ENCODE assay signal across 1 cellular context in the genomic region with DNA sequence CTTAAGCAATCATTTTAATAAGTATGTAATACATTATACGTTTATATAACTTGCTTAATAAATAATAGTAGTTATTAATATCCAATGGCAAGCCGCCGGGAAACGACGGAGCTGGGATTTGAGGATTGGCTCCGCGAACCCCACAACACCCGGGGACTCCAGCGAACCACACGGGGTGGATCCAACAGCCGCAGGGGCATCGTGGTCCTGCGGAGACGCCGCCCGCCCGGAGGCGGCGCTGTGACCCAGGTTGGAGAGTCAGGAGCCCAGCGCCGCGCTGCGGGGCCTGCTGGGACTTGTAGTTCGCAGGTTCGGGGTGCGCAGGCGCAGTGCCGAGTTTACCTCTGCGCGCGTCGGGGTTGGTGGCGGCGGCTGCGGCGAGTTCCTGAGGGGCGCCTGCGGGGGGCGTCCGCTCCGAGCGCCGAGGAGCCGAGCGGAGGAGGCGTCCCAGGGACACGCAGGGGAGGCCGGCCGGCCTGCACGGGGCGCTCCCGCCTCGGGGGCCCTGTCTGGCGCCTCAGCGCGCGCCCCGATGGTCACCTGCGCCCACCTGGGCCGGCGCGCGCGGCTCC.
TF ChIP-seq lines count a peak whose summit lies in the region.

A gene (plus strand): TSS at position 329 of the 572 bp plus-strand sequence. CDS start 204 bp downstream, at position 533.

TF ChIP-seq in K562, 482 proteins besides CTCF, POLR2A, EP300 and RAD21 (continued from another document and continues in another):
- TF ChIP-seq, protein P1, sequence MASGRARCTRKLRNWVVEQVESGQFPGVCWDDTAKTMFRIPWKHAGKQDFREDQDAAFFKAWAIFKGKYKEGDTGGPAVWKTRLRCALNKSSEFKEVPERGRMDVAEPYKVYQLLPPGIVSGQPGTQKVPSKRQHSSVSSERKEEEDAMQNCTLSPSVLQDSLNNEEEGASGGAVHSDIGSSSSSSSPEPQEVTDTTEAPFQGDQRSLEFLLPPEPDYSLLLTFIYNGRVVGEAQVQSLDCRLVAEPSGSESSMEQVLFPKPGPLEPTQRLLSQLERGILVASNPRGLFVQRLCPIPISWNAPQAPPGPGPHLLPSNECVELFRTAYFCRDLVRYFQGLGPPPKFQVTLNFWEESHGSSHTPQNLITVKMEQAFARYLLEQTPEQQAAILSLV (tag; IDR thresholded peaks at IDR 0.05) = no peak
- no peak for TF ChIP-seq SMARCC2 (IDR thresholded peaks at IDR 0.05; ENCODE audit: low read depth)
- no peak for TF ChIP-seq POLR2B (IDR thresholded peaks at IDR 0.05; ENCODE audit: low read depth, partially characterized antibody)
- TF ChIP-seq ESRRB (CRISPR knock-in tag; IDR thresholded peaks at IDR 0.05; ENCODE audit: borderline replicate concordance) = no peak
- TF ChIP-seq MAZ (CRISPR knock-in tag; conservative IDR thresholded peaks at IDR 0.05 in 1 of 2, IDR thresholded peaks at IDR 0.05 in 1 of 2) = peak; percentile 84 to 93
- TF ChIP-seq ZKSCAN1 (IDR thresholded peaks at IDR 0.05; ENCODE audit: low read depth, low read length) = 0 out of 2 replicates have a peak, but pooled peaks have one; percentile 15
- TF ChIP-seq, protein P2, sequence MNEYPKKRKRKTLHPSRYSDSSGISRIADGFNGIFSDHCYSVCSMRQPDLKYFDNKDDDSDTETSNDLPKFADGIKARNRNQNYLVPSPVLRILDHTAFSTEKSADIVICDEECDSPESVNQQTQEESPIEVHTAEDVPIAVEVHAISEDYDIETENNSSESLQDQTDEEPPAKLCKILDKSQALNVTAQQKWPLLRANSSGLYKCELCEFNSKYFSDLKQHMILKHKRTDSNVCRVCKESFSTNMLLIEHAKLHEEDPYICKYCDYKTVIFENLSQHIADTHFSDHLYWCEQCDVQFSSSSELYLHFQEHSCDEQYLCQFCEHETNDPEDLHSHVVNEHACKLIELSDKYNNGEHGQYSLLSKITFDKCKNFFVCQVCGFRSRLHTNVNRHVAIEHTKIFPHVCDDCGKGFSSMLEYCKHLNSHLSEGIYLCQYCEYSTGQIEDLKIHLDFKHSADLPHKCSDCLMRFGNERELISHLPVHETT (CRISPR knock-in tag; conservative IDR thresholded peaks at IDR 0.05 in 1 of 2, IDR thresholded peaks at IDR 0.05 in 1 of 2) = peak in 1 of 2 experiments; percentile 45; a peak in 1 of 4 replicates
- TF ChIP-seq, protein P3, sequence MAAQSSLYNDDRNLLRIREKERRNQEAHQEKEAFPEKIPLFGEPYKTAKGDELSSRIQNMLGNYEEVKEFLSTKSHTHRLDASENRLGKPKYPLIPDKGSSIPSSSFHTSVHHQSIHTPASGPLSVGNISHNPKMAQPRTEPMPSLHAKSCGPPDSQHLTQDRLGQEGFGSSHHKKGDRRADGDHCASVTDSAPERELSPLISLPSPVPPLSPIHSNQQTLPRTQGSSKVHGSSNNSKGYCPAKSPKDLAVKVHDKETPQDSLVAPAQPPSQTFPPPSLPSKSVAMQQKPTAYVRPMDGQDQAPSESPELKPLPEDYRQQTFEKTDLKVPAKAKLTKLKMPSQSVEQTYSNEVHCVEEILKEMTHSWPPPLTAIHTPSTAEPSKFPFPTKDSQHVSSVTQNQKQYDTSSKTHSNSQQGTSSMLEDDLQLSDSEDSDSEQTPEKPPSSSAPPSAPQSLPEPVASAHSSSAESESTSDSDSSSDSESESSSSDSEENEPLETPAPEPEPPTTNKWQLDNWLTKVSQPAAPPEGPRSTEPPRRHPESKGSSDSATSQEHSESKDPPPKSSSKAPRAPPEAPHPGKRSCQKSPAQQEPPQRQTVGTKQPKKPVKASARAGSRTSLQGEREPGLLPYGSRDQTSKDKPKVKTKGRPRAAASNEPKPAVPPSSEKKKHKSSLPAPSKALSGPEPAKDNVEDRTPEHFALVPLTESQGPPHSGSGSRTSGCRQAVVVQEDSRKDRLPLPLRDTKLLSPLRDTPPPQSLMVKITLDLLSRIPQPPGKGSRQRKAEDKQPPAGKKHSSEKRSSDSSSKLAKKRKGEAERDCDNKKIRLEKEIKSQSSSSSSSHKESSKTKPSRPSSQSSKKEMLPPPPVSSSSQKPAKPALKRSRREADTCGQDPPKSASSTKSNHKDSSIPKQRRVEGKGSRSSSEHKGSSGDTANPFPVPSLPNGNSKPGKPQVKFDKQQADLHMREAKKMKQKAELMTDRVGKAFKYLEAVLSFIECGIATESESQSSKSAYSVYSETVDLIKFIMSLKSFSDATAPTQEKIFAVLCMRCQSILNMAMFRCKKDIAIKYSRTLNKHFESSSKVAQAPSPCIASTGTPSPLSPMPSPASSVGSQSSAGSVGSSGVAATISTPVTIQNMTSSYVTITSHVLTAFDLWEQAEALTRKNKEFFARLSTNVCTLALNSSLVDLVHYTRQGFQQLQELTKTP (IDR thresholded peaks at IDR 0.05; ENCODE audit: low read depth in 1 of 2, partially characterized antibody in 2 of 2) = peak in 1 of 2 experiments; percentile 83
- peak; percentile 82 for TF ChIP-seq SAFB (IDR thresholded peaks at IDR 0.05; ENCODE audit: borderline replicate concordance, low read depth, low read length)
- no peak for TF ChIP-seq HSF4 (CRISPR knock-in tag; IDR thresholded peaks at IDR 0.05; ENCODE audit: borderline replicate concordance)
- TF ChIP-seq, protein P4, sequence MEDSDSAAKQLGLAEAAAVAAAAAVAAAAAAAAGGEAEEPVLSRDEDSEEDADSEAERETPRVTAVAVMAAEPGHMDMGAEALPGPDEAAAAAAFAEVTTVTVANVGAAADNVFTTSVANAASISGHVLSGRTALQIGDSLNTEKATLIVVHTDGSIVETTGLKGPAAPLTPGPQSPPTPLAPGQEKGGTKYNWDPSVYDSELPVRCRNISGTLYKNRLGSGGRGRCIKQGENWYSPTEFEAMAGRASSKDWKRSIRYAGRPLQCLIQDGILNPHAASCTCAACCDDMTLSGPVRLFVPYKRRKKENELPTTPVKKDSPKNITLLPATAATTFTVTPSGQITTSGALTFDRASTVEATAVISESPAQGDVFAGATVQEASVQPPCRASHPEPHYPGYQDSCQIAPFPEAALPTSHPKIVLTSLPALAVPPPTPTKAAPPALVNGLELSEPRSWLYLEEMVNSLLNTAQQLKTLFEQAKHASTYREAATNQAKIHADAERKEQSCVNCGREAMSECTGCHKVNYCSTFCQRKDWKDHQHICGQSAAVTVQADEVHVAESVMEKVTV (CRISPR knock-in tag; IDR thresholded peaks at IDR 0.05) = no peak
- TF ChIP-seq TAL1 (IDR thresholded peaks at IDR 0.05) = no peak
- no peak for TF ChIP-seq ZC3H8 (IDR thresholded peaks at IDR 0.05)
- TF ChIP-seq HMGN3 (IDR thresholded peaks at IDR 0.05; ENCODE audit: borderline replicate concordance, extremely low read depth, insufficient read length, low read depth, low read length) = peak; percentile 36
- peak; percentile 59; the same call in 1 of the 2 replicates for TF ChIP-seq DMBX1 (CRISPR knock-in tag; IDR thresholded peaks at IDR 0.05; ENCODE audit: borderline replicate concordance)
- peak; percentile 84 for TF ChIP-seq NR2C2 (CRISPR knock-in tag; IDR thresholded peaks at IDR 0.05)
- TF ChIP-seq NR2C2 (tag; IDR thresholded peaks at IDR 0.05) = peak; percentile 92
- TF ChIP-seq, protein P5, sequence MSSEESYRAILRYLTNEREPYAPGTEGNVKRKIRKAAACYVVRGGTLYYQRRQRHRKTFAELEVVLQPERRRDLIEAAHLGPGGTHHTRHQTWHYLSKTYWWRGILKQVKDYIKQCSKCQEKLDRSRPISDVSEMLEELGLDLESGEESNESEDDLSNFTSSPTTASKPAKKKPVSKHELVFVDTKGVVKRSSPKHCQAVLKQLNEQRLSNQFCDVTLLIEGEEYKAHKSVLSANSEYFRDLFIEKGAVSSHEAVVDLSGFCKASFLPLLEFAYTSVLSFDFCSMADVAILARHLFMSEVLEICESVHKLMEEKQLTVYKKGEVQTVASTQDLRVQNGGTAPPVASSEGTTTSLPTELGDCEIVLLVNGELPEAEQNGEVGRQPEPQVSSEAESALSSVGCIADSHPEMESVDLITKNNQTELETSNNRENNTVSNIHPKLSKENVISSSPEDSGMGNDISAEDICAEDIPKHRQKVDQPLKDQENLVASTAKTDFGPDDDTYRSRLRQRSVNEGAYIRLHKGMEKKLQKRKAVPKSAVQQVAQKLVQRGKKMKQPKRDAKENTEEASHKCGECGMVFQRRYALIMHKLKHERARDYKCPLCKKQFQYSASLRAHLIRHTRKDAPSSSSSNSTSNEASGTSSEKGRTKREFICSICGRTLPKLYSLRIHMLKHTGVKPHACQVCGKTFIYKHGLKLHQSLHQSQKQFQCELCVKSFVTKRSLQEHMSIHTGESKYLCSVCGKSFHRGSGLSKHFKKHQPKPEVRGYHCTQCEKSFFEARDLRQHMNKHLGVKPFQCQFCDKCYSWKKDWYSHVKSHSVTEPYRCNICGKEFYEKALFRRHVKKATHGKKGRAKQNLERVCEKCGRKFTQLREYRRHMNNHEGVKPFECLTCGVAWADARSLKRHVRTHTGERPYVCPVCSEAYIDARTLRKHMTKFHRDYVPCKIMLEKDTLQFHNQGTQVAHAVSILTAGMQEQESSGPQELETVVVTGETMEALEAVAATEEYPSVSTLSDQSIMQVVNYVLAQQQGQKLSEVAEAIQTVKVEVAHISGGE (CRISPR knock-in tag; IDR thresholded peaks at IDR 0.05) = peak in 1 of 3 experiments; percentile 52; a peak in 1 of 6 replicates
- peak; percentile 41; the same call in 1 of the 2 replicates for TF ChIP-seq SMC3 (conservative IDR thresholded peaks at IDR 0.05; ENCODE audit: insufficient read depth, low read depth, low read length)
- TF ChIP-seq, protein P6, sequence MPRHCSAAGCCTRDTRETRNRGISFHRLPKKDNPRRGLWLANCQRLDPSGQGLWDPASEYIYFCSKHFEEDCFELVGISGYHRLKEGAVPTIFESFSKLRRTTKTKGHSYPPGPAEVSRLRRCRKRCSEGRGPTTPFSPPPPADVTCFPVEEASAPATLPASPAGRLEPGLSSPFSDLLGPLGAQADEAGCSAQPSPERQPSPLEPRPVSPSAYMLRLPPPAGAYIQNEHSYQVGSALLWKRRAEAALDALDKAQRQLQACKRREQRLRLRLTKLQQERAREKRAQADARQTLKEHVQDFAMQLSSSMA (CRISPR knock-in tag; IDR thresholded peaks at IDR 0.05) = no peak
- peak; percentile 75 for TF ChIP-seq SIN3B (IDR thresholded peaks at IDR 0.05; ENCODE audit: low read depth)
- TF ChIP-seq ZEB2 (IDR thresholded peaks at IDR 0.05) = no peak
- peak in 1 of 2 experiments; percentile 92; a peak in 1 of 3 replicates for TF ChIP-seq CBX3 (IDR thresholded peaks at IDR 0.05; ENCODE audit: borderline replicate concordance in 1 of 2, low read length in 2 of 2)
- no peak for TF ChIP-seq RHOXF2B (CRISPR knock-in tag; conservative IDR thresholded peaks at IDR 0.05)
- TF ChIP-seq, protein P7, sequence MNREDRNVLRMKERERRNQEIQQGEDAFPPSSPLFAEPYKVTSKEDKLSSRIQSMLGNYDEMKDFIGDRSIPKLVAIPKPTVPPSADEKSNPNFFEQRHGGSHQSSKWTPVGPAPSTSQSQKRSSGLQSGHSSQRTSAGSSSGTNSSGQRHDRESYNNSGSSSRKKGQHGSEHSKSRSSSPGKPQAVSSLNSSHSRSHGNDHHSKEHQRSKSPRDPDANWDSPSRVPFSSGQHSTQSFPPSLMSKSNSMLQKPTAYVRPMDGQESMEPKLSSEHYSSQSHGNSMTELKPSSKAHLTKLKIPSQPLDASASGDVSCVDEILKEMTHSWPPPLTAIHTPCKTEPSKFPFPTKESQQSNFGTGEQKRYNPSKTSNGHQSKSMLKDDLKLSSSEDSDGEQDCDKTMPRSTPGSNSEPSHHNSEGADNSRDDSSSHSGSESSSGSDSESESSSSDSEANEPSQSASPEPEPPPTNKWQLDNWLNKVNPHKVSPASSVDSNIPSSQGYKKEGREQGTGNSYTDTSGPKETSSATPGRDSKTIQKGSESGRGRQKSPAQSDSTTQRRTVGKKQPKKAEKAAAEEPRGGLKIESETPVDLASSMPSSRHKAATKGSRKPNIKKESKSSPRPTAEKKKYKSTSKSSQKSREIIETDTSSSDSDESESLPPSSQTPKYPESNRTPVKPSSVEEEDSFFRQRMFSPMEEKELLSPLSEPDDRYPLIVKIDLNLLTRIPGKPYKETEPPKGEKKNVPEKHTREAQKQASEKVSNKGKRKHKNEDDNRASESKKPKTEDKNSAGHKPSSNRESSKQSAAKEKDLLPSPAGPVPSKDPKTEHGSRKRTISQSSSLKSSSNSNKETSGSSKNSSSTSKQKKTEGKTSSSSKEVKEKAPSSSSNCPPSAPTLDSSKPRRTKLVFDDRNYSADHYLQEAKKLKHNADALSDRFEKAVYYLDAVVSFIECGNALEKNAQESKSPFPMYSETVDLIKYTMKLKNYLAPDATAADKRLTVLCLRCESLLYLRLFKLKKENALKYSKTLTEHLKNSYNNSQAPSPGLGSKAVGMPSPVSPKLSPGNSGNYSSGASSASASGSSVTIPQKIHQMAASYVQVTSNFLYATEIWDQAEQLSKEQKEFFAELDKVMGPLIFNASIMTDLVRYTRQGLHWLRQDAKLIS (CRISPR knock-in tag; IDR thresholded peaks at IDR 0.05) = peak; percentile 59; the same call in 1 of the 2 replicates
- TF ChIP-seq, protein P8, sequence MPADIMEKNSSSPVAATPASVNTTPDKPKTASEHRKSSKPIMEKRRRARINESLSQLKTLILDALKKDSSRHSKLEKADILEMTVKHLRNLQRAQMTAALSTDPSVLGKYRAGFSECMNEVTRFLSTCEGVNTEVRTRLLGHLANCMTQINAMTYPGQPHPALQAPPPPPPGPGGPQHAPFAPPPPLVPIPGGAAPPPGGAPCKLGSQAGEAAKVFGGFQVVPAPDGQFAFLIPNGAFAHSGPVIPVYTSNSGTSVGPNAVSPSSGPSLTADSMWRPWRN (IDR thresholded peaks at IDR 0.05; ENCODE audit: low read depth) = no peak
